ENCODE assay signal across 8 cellular contexts in genomic region chr9:2241875-2242741, GRCh38.
A peak's percentile ranks its signal among the peaks of the same experiment; 100 is the strongest.
DNase-seq lines count a peak whose midpoint lies in the region; ATAC-seq and TF ChIP-seq lines count a peak whose summit lies in the region.

No MANE protein-coding gene starts in this region.

- H3K36me3 Mint-ChIP-seq in activated B cell treated with CpG ODN at 0.5 μM for 24 hours (ENCODE audit: low read depth) = no peaks in the 10 kb centered on the region

- ATAC-seq in GM19023 (IDR thresholded peaks at IDR 0.05; ENCODE audit: unreplicated experiment) (peak; percentile 94), HG03139 (IDR thresholded peaks at IDR 0.05; ENCODE audit: unreplicated experiment) (peak; percentile 88), activated B cell treated with CpG ODN at 0.5 μM for 24 hours (ENCODE audit: low read depth) (peak; percentile 94)

- peaks cover 20% of the 10 kb centered on the region for H3K4me1 Mint-ChIP-seq in activated B cell treated with CpG ODN at 0.5 μM for 24 hours

- intact Hi-C loops in activated B cell treated with CpG ODN at 0.5 μM for 24 hours (cut with micrococcal nuclease) = loop anchor here (1.0 kb wide), 1 partner anchor 84 kb away; no protein-coding TSS in a partner anchor

- peak overlapping the region; percentile 74 for H3K4me3 Mint-ChIP-seq in activated B cell treated with CpG ODN at 0.5 μM for 24 hours

- CTCF ChIA-PET in activated B cell treated with CpG ODN at 0.5 μM for 24 hours (lab: Charles Lee) = no interaction called here

- peaks cover 29% of the 10 kb centered on the region for H3K27me3 Mint-ChIP-seq in activated B cell treated with CpG ODN at 0.5 μM for 24 hours

- peaks cover 5% of the 10 kb centered on the region for H3K9me3 Mint-ChIP-seq in activated B cell treated with CpG ODN at 0.5 μM for 24 hours

- POLR2A ChIA-PET in activated B cell treated with CpG ODN at 0.5 μM for 24 hours (lab: Charles Lee) = no interaction called here

- no peak for TF ChIP-seq CTCF in activated B cell treated with CpG ODN at 0.5 μM for 24 hours (IDR thresholded peaks at IDR 0.05)

- DNase-seq in AG08395 (ENCODE audit: low spot score) = peak; percentile 81
- peak; percentile 97 for DNase-seq in NCI-H2196 (lab: John Stamatoyannopoulos, UW; ENCODE audit: unreplicated experiment)
- DNase-seq in activated B cell treated with CpG ODN at 0.5 μM for 24 hours = peak; percentile 52
- peak; percentile 80 for DNase-seq in dedifferentiated amniotic fluid mesenchymal stem cell (ENCODE audit: extremely low spot score)
- peak; percentile 95 for DNase-seq in left kidney (ENCODE audit: low read depth, low spot score)
- peak; percentile 74 for DNase-seq in stimulated activated CD4-positive, alpha-beta T cell treated with anti-CD3 and anti-CD28 coated beads, Interleukin-1b, Interleukin-23, amount 100 ng/mL, for 48 hours

- no peak overlapping the region for H3K27ac Mint-ChIP-seq in activated B cell treated with CpG ODN at 0.5 μM for 24 hours

Comparison
In these comparisons a context has a peak if more than half of its experiments do, and no peak if none do; other contexts are left out.
1. Peak in every context shown above with its lines: DNase-seq and ATAC-seq.